In the genomic region with DNA sequence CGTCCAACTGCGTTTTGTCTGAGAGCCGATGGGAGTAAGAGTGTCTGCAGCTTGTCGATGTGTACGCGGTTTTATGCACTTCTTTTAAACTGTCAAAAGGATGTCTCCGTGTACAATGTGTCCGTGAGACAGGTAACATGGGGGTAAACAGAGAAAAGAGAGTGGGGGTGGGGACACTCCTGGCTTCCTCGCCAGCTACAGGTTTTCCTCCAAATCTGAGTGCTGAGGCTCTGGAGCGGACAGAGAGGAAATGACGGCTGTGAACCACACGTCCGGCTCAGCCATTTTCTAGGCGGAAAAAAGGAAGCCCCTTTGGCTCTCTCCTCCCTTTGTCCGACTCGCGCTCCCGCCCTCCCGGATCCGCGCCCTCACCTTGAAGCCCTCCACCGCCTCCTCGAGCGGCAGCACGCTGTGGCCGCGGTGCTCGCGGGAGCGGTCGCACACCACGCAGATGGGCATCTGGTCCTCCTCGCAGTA, we compare ENCODE assay signal across 8 cellular contexts. TPM values are rescaled to one million over a fixed set of nuclear protein-coding genes. Genes with fewer than 3 reads are reported as not detected.
DNase-seq lines count a peak whose midpoint lies in the region; ATAC-seq and TF ChIP-seq lines count a peak whose summit lies in the region.

No MANE protein-coding gene starts in this region.

- no peaks in the 10 kb centered on the region for H4K20me1 ChIP-seq in neural cell (ENCODE audit: insufficient read depth)

- TF ChIP-seq CTCF in AG04449 (IDR thresholded peaks at IDR 0.05; ENCODE audit: insufficient read depth, low read length, missing control alignments) (no peak), foreskin fibroblast (IDR thresholded peaks at IDR 0.05; ENCODE audit: low read depth, low read length) (no peak), neural cell (IDR thresholded peaks at IDR 0.05; ENCODE audit: poor library complexity, severe bottlenecking) (no peak)

- TF ChIP-seq RAD21 in neural cell (conservative IDR thresholded peaks at IDR 0.05), result peak; percentile 11

- peaks cover 18 to 32% of the 10 kb centered on the region in 2 donors for H3K36me3 Mint-ChIP-seq in activated T-cell treated with anti-CD3 and anti-CD28 coated beads, Interleukin-2, amount 50 U/mL, for 72 hours (ENCODE audit: insufficient read depth in 2 of 2)

- ATAC-seq in GM18520 (IDR thresholded peaks at IDR 0.05; ENCODE audit: unreplicated experiment) (peak; percentile 17), HG02970 (IDR thresholded peaks at IDR 0.05; ENCODE audit: low FRiP score, unreplicated experiment) (peak; percentile 19)
- ATAC-seq in activated T-cell treated with anti-CD3 and anti-CD28 coated beads, Interleukin-2, amount 50 U/mL, for 72 hours (replicated peaks in 1 of 2), result peak; percentile 33 to 37

- H3K4me1 Mint-ChIP-seq in activated T-cell treated with anti-CD3 and anti-CD28 coated beads, Interleukin-2, amount 50 U/mL, for 72 hours (ENCODE audit: low read depth), result peaks cover 45% of the 10 kb centered on the region

- no peaks in the 10 kb centered on the region for H3K36me3 ChIP-seq in neural cell (ENCODE audit: insufficient read depth, low read length)

- H3K27ac ChIP-seq in neural cell (ENCODE audit: low read length), result peak overlapping the region; percentile 91

- POLR2A ChIA-PET in AG04449 (lab: Yijun Ruan, JAX), result interaction anchor here (0.7 to 3.3 kb wide), 7 partner anchors 11 to 62 kb away, joined by 3 to 18 read pairs (median 5); no protein-coding TSS in a partner anchor

- H3K4me3 ChIP-seq in AG04449 (ENCODE audit: low read depth, low read length) (peak overlapping the region; percentile 98), foreskin fibroblast (ENCODE audit: low read depth in 1 of 2, low read length in 2 of 2) (peak overlapping the region; percentile 88 to 95), neural cell (ENCODE audit: low read length) (peak overlapping the region; percentile 99)

- peak overlapping the region; percentile 92 for H3K4me3 Mint-ChIP-seq in activated T-cell treated with anti-CD3 and anti-CD28 coated beads, Interleukin-2, amount 50 U/mL, for 72 hours

- H3K9ac ChIP-seq in neural cell (ENCODE audit: low read length), result peak overlapping the region; percentile 83

- no peaks in the 10 kb centered on the region for H3K27me3 ChIP-seq in neural cell (ENCODE audit: insufficient read depth, low read depth, low read length)

- CTCF ChIA-PET in AG04449 (lab: Yijun Ruan, JAX), result interaction anchor here (1.3 to 2.2 kb wide), 7 partner anchors 13 to 94 kb away, joined by 4 to 9 read pairs (median 5); no protein-coding TSS in a partner anchor

- no peaks in the 10 kb centered on the region for H3K9me2 ChIP-seq in neural cell (ENCODE audit: insufficient read depth, low read length)

- peaks cover 16% of the 10 kb centered on the region for H3K79me2 ChIP-seq in neural cell (replicated peaks; ENCODE audit: insufficient read depth, low read length)

- no peaks in the 10 kb centered on the region for H3K27me3 Mint-ChIP-seq in activated T-cell treated with anti-CD3 and anti-CD28 coated beads, Interleukin-2, amount 50 U/mL, for 72 hours (ENCODE audit: low read depth)

- peak overlapping the region; percentile 91 for H2AFZ ChIP-seq in neural cell (ENCODE audit: low read depth, low read length)

- DNase-seq in AG04449 (ENCODE audit: low read depth, low spot score) (no peak), NCI-H748 treated with DMSO at 0.1 percent for 48 hours (lab: John Stamatoyannopoulos, UW) (peak; percentile 53), foreskin fibroblast (peak in 1 of 2 donors; percentile 63), SHP77 treated with DMSO at 0.1 percent for 48 hours (lab: John Stamatoyannopoulos, UW) (no peak)
- peak; percentile 54 for DNase-seq in activated T-cell treated with anti-CD3 and anti-CD28 coated beads, Interleukin-2, amount 50 U/mL, for 72 hours

- no peaks in the 10 kb centered on the region for H3K9me3 ChIP-seq in neural cell (ENCODE audit: low read length)

- TF ChIP-seq EP300 in neural cell (conservative IDR thresholded peaks at IDR 0.05; ENCODE audit: poor library complexity, severe bottlenecking), result no peak

- H3K9me3 Mint-ChIP-seq in activated T-cell treated with anti-CD3 and anti-CD28 coated beads, Interleukin-2, amount 50 U/mL, for 72 hours, result no peaks in the 10 kb centered on the region

- H3K4me2 ChIP-seq in neural cell (ENCODE audit: low read length), result peak overlapping the region; percentile 76

- H3K27ac Mint-ChIP-seq in activated T-cell treated with anti-CD3 and anti-CD28 coated beads, Interleukin-2, amount 50 U/mL, for 72 hours, result peak overlapping the region; percentile 99

- no peaks in the 10 kb centered on the region for H3F3A ChIP-seq in neural cell (ENCODE audit: insufficient read depth, low read length, poor library complexity, severe bottlenecking)

TF ChIP-seq in neural cell, 6 proteins besides CTCF, POLR2A, EP300 and RAD21:
- TF ChIP-seq POLR2AphosphoS5 (IDR thresholded peaks at IDR 0.05), result peak; percentile 41
- no peak for TF ChIP-seq TAF1 (IDR thresholded peaks at IDR 0.05; ENCODE audit: low read depth)
- TF ChIP-seq, protein P1, sequence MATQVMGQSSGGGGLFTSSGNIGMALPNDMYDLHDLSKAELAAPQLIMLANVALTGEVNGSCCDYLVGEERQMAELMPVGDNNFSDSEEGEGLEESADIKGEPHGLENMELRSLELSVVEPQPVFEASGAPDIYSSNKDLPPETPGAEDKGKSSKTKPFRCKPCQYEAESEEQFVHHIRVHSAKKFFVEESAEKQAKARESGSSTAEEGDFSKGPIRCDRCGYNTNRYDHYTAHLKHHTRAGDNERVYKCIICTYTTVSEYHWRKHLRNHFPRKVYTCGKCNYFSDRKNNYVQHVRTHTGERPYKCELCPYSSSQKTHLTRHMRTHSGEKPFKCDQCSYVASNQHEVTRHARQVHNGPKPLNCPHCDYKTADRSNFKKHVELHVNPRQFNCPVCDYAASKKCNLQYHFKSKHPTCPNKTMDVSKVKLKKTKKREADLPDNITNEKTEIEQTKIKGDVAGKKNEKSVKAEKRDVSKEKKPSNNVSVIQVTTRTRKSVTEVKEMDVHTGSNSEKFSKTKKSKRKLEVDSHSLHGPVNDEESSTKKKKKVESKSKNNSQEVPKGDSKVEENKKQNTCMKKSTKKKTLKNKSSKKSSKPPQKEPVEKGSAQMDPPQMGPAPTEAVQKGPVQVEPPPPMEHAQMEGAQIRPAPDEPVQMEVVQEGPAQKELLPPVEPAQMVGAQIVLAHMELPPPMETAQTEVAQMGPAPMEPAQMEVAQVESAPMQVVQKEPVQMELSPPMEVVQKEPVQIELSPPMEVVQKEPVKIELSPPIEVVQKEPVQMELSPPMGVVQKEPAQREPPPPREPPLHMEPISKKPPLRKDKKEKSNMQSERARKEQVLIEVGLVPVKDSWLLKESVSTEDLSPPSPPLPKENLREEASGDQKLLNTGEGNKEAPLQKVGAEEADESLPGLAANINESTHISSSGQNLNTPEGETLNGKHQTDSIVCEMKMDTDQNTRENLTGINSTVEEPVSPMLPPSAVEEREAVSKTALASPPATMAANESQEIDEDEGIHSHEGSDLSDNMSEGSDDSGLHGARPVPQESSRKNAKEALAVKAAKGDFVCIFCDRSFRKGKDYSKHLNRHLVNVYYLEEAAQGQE (IDR thresholded peaks at IDR 0.05; ENCODE audit: borderline replicate concordance), result peak; percentile 0
TF ChIP-seq in neural cell: peak in this region for 2.

RNA-seq across cellular contexts. Expression of a gene that starts 0.9 kb away (rescaled TPM):
- 10 to 100 TPM; 50.7 to 51.1 TPM for total RNA-seq in activated T-cell treated with anti-CD3 and anti-CD28 coated beads, Interleukin-2, amount 50 U/mL, for 72 hours
- 75.0 and 79.7 TPM in 2 replicates for polyA plus RNA-seq in neural cell
- 82.0 and 86.0 TPM in 2 replicates for polyA minus RNA-seq in neural cell

Comparison
In these comparisons a context has a peak if more than half of its experiments do, and no peak if none do; other contexts are left out.
1. DNase-seq: peak in NCI-H748 treated with DMSO at 0.1 percent for 48 hours (single experiment) and activated T-cell treated with anti-CD3 and anti-CD28 coated beads, Interleukin-2, amount 50 U/mL, for 72 hours (2 of 2); none in AG04449 (single experiment) and SHP77 treated with DMSO at 0.1 percent for 48 hours (single experiment).
2. Peak in every context shown above with its lines, with median percentiles within 50 percentile points of each other: H3K4me3 ChIP-seq and ATAC-seq.